ENCODE assay signal across 21 cellular contexts in the genomic region with DNA sequence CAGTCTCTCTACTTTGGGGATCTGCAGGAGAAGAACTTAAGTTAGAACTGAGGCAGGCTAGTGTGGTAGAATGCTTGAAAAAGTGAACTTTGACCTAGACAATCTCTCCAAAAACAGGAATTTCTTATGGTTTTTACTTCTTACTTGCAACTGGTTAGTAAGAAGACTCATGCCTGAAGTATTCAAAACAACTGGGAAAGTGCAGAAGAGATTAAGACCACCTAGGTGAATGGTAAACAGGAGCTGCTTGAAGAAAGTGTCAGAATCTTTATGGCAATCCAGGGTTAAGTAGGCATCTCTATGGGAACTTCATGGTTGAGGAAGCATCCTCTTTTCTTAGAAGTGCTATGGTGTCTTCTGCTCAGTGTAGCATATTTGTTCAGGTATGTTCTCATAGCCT.
"Had no signal": no experiment of that assay in that cellular context is flagged by ENCODE, and none has a peak within 500 bp of the region (broad histone marks: within the 10 kb centered on the region; RNA-seq: fewer than 3 reads in every experiment).

No MANE protein-coding gene starts in this region.

- H3K27ac ChIP-seq: RWPE1, SJCRH30, SK-N-MC had no signal

- H3K4me3 ChIP-seq: MG63, SJCRH30, SK-N-MC had no signal

- H3K27me3 ChIP-seq: MG63, SJCRH30 had no signal

- DNase-seq: KBM-7, MG63, NCI-H1092, NCI-H1105 treated with DMSO at 0.1 percent for 48 hours, NCI-H1417 treated with DMSO at 0.1 percent for 48 hours, NCI-H187, NCI-H2029, NCI-H2081 treated with DMSO at 0.1 percent for 48 hours, NCI-H2171, NCI-H226, NCI-H446, NCI-H510A, NCI-H524 treated with DMSO at 0.1 percent for 48 hours, NCI-H69, NCI-H774, PC-3, SHP77, SJCRH30 had no signal

- FAIRE-seq: HTR-8/SVneo had no signal

- H3K4me1 ChIP-seq: SJCRH30 had no signal

- H3K36me3 ChIP-seq: MG63, SJCRH30 had no signal

- H3K9me3 ChIP-seq: MG63, SJCRH30 had no signal
